In genomic region chr9:673264-673965, GRCh38 we compare ENCODE assay signal across 19 cellular contexts.
A peak's percentile ranks its signal among the peaks of the same experiment; 100 is the strongest.
DNase-seq lines count a peak whose midpoint lies in the region; ATAC-seq and TF ChIP-seq lines count a peak whose summit lies in the region.
"Had no signal": no experiment of that assay in that cellular context is flagged by ENCODE, and none has a peak within 500 bp of the region (broad histone marks: within the 10 kb centered on the region; RNA-seq: fewer than 3 reads in every experiment).

No MANE protein-coding gene starts in this region.

- WGBS in IMR-90 (ENCODE audit: extremely low coverage in 2 of 2, insufficient read length in 1 of 2), 2 experiments, result no CpG with 5 or more reads among the region's 9 CpGs

- no peak overlapping the region for H2BK5ac ChIP-seq in IMR-90 (ENCODE audit: low read depth, low read length, poor library complexity, severe bottlenecking)

- peaks cover 11% of the 10 kb centered on the region for H3K4me1 ChIP-seq in IMR-90 (ENCODE audit: control insufficient read depth, insufficient read depth, low read length)

- peak overlapping the region; percentile 25; the same call in 1 of the 2 replicates for H3K14ac ChIP-seq in IMR-90 (replicated peaks; ENCODE audit: low read depth, low read length)

- H3K27ac ChIP-seq in IMR-90 (ENCODE audit: insufficient read depth, low read length) (no peak overlapping the region), caudate nucleus (ENCODE audit: low read depth, low read length) (peak overlapping the region; percentile 94), substantia nigra (ENCODE audit: low read depth, low read length, poor library complexity, severe bottlenecking) (peak overlapping the region; percentile 78)
- H3K27ac ChIP-seq: coronary artery, PC-9, WERI-Rb-1 had no signal

- peak overlapping the region; percentile 26; the same call in 1 of the 2 replicates for H4K5ac ChIP-seq in IMR-90 (ENCODE audit: low read depth, low read length)

- 0 out of 2 replicates have a peak, but pooled peaks cover 2% of the 10 kb centered on the region for H3K9me1 ChIP-seq in IMR-90 (ENCODE audit: insufficient read depth, low read length)

- 0 out of 2 replicates have a peak overlapping the region, but pooled peaks have one; percentile 5 for H3K23ac ChIP-seq in IMR-90 (ENCODE audit: low read depth, low read length)

- CTCF ChIA-PET in IMR-90 (lab: Yijun Ruan, JAX), result no interaction called here

- POLR2A ChIA-PET in IMR-90 (lab: Charles Lee; ENCODE audit: unreplicated experiment), result no interaction called here

- H3K4ac ChIP-seq in IMR-90 (ENCODE audit: low read depth, low read length), result no peak overlapping the region

- TF ChIP-seq RAD21 in IMR-90 (IDR thresholded peaks at IDR 0.05; ENCODE audit: low read length), result no peak

- ATAC-seq in IMR-90 (ENCODE audit: low read depth), result peak; percentile 48
- ATAC-seq in left lobe of liver, result peak; percentile 58
- no peak for ATAC-seq in GM18505 (IDR thresholded peaks at IDR 0.05; ENCODE audit: unreplicated experiment)
- no peak for ATAC-seq in left colon
- ATAC-seq: SK-N-SH treated with all-trans-retinoic acid at 6 μM for 48 hours had no signal

- H4K20me1 ChIP-seq in IMR-90 (ENCODE audit: insufficient read depth, low read length), result no peaks in the 10 kb centered on the region

- no peak overlapping the region for H3K4me2 ChIP-seq in IMR-90 (ENCODE audit: low read depth, low read length)
- H3K4me2 ChIP-seq: PC-9 had no signal

- H2BK15ac ChIP-seq in IMR-90 (ENCODE audit: low read depth, low read length), result peak overlapping the region; percentile 28; the same call in 1 of the 3 replicates

- DNase-seq in IMR-90 (no peak), caudate nucleus (lab: John Stamatoyannopoulos, UW) (no peak), left lobe of liver (ENCODE audit: low spot score) (no peak), substantia nigra (lab: John Stamatoyannopoulos, UW) (peak in 1 of 49 donors; percentile 15), DMS53 treated with DMSO at 0.1 percent for 48 hours (lab: John Stamatoyannopoulos, UW; ENCODE audit: unreplicated experiment) (no peak), left colon (no peak)
- DNase-seq: activated effector memory CD4-positive, alpha-beta T cell treated with anti-CD3 and anti-CD28 coated beads, Interleukin-2, amount 50 U/mL, for 16 hours; DND-41; naive B cell; NCI-H1694; NCI-H524; PC-9; retina; stimulated activated CD4-positive, alpha-beta T cell treated with anti-CD3 and anti-CD28 coated beads, Interleukin-2, amount 100 ng/mL, for 48 hours; WERI-Rb-1 had no signal

- intact Hi-C loops in IMR-90 (cut with micrococcal nuclease) (no loop called here), left colon (cut with DNase I, micrococcal nuclease) (no loop called here)

- no peak overlapping the region for H3K56ac ChIP-seq in IMR-90 (ENCODE audit: extremely low read depth, insufficient read depth, low read length)

- no TSS peak for BruUV-seq in IMR-90 (replicated peaks; lab: Mats Ljungman, UMichigan)

- no peak overlapping the region for H3K4me3 ChIP-seq in IMR-90 (ENCODE audit: insufficient read depth, low read depth, low read length)
- H3K4me3 ChIP-seq: coronary artery, PC-9 had no signal

- TF ChIP-seq CTCF in IMR-90 (conservative IDR thresholded peaks at IDR 0.05; ENCODE audit: low read depth, low read length), result no peak

- no peaks in the 10 kb centered on the region for H3K79me1 ChIP-seq in IMR-90 (ENCODE audit: low read depth in 1 of 2, low read length in 2 of 2)

- no peak overlapping the region for H2BK120ac ChIP-seq in IMR-90 (ENCODE audit: low read depth, low read length)

- in situ Hi-C loops in IMR-90 (cut with MboI; ENCODE audit: low sequenced_read_pairs), result no loop called here

- H3K36me3 ChIP-seq in IMR-90 (ENCODE audit: control insufficient read depth, insufficient read depth, low read length), result no peaks in the 10 kb centered on the region
- H3K36me3 ChIP-seq: thoracic aorta, WERI-Rb-1 had no signal

- H4K91ac ChIP-seq in IMR-90 (ENCODE audit: insufficient read depth, low read depth, low read length), result no peak overlapping the region

- no peak overlapping the region for H2AK5ac ChIP-seq in IMR-90 (ENCODE audit: low read depth, low read length)

- no peak overlapping the region for H4K8ac ChIP-seq in IMR-90 (ENCODE audit: low read depth in 2 of 2, low read length in 2 of 2)

- no peak overlapping the region for H2AK9ac ChIP-seq in IMR-90 (replicated peaks; ENCODE audit: low read depth, low read length, poor library complexity)

- H3K27me3 ChIP-seq in IMR-90 (ENCODE audit: control insufficient read depth, insufficient read depth, low read length), result no peaks in the 10 kb centered on the region

- H3K18ac ChIP-seq in IMR-90 (ENCODE audit: low read depth, low read length), result 0 out of 2 replicates have a peak overlapping the region, but pooled peaks have one; percentile 9

- 0 out of 2 replicates have a peak, but pooled peaks cover 3% of the 10 kb centered on the region for H3K9me3 ChIP-seq in IMR-90 (ENCODE audit: control insufficient read depth, insufficient read depth, low read length)

- no peak overlapping the region for H2AFZ ChIP-seq in IMR-90 (replicated peaks; ENCODE audit: low read length, poor library complexity)
- H2AFZ ChIP-seq: PC-9 had no signal

- H3K9ac ChIP-seq in IMR-90 (ENCODE audit: low read depth, low read length), result no peak overlapping the region

- no peak overlapping the region for H2BK20ac ChIP-seq in IMR-90 (ENCODE audit: low read depth, low read length)

- TF ChIP-seq POLR2A in IMR-90 (IDR thresholded peaks at IDR 0.05; ENCODE audit: low read depth, low read length), result no peak
- TF ChIP-seq POLR2A in GM18505 (IDR thresholded peaks at IDR 0.05; ENCODE audit: borderline replicate concordance, extremely low read depth, insufficient read depth, insufficient read length), result no peak

- dilution Hi-C loops in IMR-90 (cut with HindIII; ENCODE audit: low sequenced_read_pairs, unreplicated experiment), result no loop called here

TF ChIP-seq in IMR-90, 13 proteins besides CTCF, POLR2A, EP300 and RAD21:
- no peak for TF ChIP-seq MAZ (IDR thresholded peaks at IDR 0.05; ENCODE audit: borderline replicate concordance, low read depth, low read length)
- no peak for TF ChIP-seq CEBPB (IDR thresholded peaks at IDR 0.05; ENCODE audit: low read depth, low read length)

Comparison
In these comparisons a context has a peak if more than half of its experiments do, and no peak if none do; other contexts are left out.
1. ATAC-seq: peak in IMR-90 (single experiment) and left lobe of liver (single experiment); none in GM18505 (single experiment) and left colon (single experiment).